In genomic region chr9:94639996-94640376, GRCh38 we compare ENCODE assay signal across 11 cellular contexts. TPM values are rescaled to one million over a fixed set of nuclear protein-coding genes. Genes with fewer than 3 reads are reported as not detected.
DNase-seq lines count a peak whose midpoint lies in the region; ATAC-seq and TF ChIP-seq lines count a peak whose summit lies in the region.
"Had no signal": no experiment of that assay in that cellular context is flagged by ENCODE, and none has a peak within 500 bp of the region (broad histone marks: within the 10 kb centered on the region; RNA-seq: fewer than 3 reads in every experiment).

No MANE protein-coding gene starts in this region.

- peak overlapping the region; percentile 76 for H3K4me2 ChIP-seq in MM.1S (ENCODE audit: low read depth, low read length)

- H3K4me3 Mint-ChIP-seq in CD14-positive monocyte (peak overlapping the region; percentile 99), endothelial cell (ENCODE audit: unreplicated experiment) (peak overlapping the region; percentile 87), nephron (peak overlapping the region; percentile 80 to 87 (median 85))

- H3K9ac ChIP-seq in MM.1S (ENCODE audit: low read length) = no peak overlapping the region

- H3K36me3 Mint-ChIP-seq in CD14-positive monocyte (peaks cover 11 to 18% of the 10 kb centered on the region in 2 donors), endothelial cell (ENCODE audit: low read depth, unreplicated experiment) (no peaks in the 10 kb centered on the region), nephron (ENCODE audit: low read depth) (no peaks in the 10 kb centered on the region)

- TF ChIP-seq CTCF in CD14-positive monocyte (IDR thresholded peaks at IDR 0.05) (no peak), MM.1S (IDR thresholded peaks at IDR 0.05; ENCODE audit: low read length) (no peak), endothelial cell (IDR thresholded peaks at IDR 0.05; ENCODE audit: unreplicated experiment) (no peak), nephron (IDR thresholded peaks at IDR 0.05; ENCODE audit: unreplicated experiment in 3 of 3) (no peak), RWPE1 (conservative IDR thresholded peaks at IDR 0.05; ENCODE audit: low read depth) (no peak)

- peaks cover 34% of the 10 kb centered on the region for H3K27me3 ChIP-seq in MM.1S (replicated peaks; ENCODE audit: insufficient read depth, low read length)
- H3K27me3 ChIP-seq: MG63 had no signal

- H3K36me3 ChIP-seq in MM.1S (replicated peaks; ENCODE audit: insufficient read depth, low read length) = no peaks in the 10 kb centered on the region
- H3K36me3 ChIP-seq: MG63 had no signal

- peak overlapping the region; percentile 65 for H3K4me3 ChIP-seq in MM.1S (ENCODE audit: low read length)
- H3K4me3 ChIP-seq: MG63 had no signal

- H3K9me3 Mint-ChIP-seq in CD14-positive monocyte (no peaks in the 10 kb centered on the region), endothelial cell (ENCODE audit: unreplicated experiment) (no peaks in the 10 kb centered on the region), nephron (no peaks in the 10 kb centered on the region)

- ATAC-seq in SK-N-SH treated with all-trans-retinoic acid at 6 μM for 48 hours = no peak
- ATAC-seq in HG03108 (IDR thresholded peaks at IDR 0.05; ENCODE audit: unreplicated experiment) = no peak

- peak overlapping the region; percentile 97 to 99 (median 98) for H3K27ac Mint-ChIP-seq in CD14-positive monocyte
- H3K27ac Mint-ChIP-seq in endothelial cell (ENCODE audit: unreplicated experiment) = no peak overlapping the region
- no peak overlapping the region for H3K27ac Mint-ChIP-seq in nephron

- no peaks in the 10 kb centered on the region for H4K20me1 ChIP-seq in MM.1S (ENCODE audit: insufficient read depth, low read length)

- no peak for DNase-seq in CD14-positive monocyte (ENCODE audit: low spot score)
- DNase-seq in MM.1S = no peak
- DNase-seq in endothelial cell (ENCODE audit: low spot score) = peak; percentile 30
- no peak for DNase-seq in RWPE1 (ENCODE audit: low spot score)
- DNase-seq in NCI-H146 treated with DMSO at 0.1 percent for 48 hours (lab: John Stamatoyannopoulos, UW; ENCODE audit: unreplicated experiment) = no peak
- DNase-seq: MG63 had no signal

- peak overlapping the region; percentile 40; the same call in 1 of the 2 replicates for H2AFZ ChIP-seq in MM.1S (ENCODE audit: low read length)

- intact Hi-C loops in CD14-positive monocyte (cut with micrococcal nuclease) = loop anchor here in 1 of 2 donors (2.0 kb wide), 1 partner anchor 15 kb away; no protein-coding TSS in a partner anchor

- no peaks in the 10 kb centered on the region for H3K9me3 ChIP-seq in MM.1S (replicated peaks; ENCODE audit: insufficient read depth, low read length)
- H3K9me3 ChIP-seq: MG63 had no signal

- H3K4me1 ChIP-seq in MM.1S (ENCODE audit: low read length) = peaks cover 9% of the 10 kb centered on the region; the same call in 1 of the 2 replicates

- no peaks in the 10 kb centered on the region for H3K9me2 ChIP-seq in MM.1S (replicated peaks; ENCODE audit: insufficient read depth, low read length)

- no peaks in the 10 kb centered on the region for H3F3A ChIP-seq in MM.1S (ENCODE audit: insufficient read depth, low read length)

- H3K27ac ChIP-seq in MM.1S (ENCODE audit: low read length) (no peak overlapping the region), RWPE1 (no peak overlapping the region)

- CTCF ChIA-PET in RWPE1 (lab: Yijun Ruan, JAX) = interaction anchor here (0.6 kb wide), 2 partner anchors 22 to 94 kb away, joined by 3 to 5 read pairs; no protein-coding TSS in a partner anchor

- H3K4me1 Mint-ChIP-seq in CD14-positive monocyte (peaks cover 75% of the 10 kb centered on the region), endothelial cell (ENCODE audit: unreplicated experiment) (peaks cover 6% of the 10 kb centered on the region), nephron (peaks cover 16% of the 10 kb centered on the region)

- no peaks in the 10 kb centered on the region for H3K79me2 ChIP-seq in MM.1S (ENCODE audit: low read length)

- H3K27me3 Mint-ChIP-seq in CD14-positive monocyte (ENCODE audit: low read depth in 3 of 3) (peaks cover 0 to 9% (median 3%) of the 10 kb centered on the region in 3 donors), endothelial cell (ENCODE audit: unreplicated experiment) (peaks cover 9% of the 10 kb centered on the region), nephron (ENCODE audit: low read depth) (peaks cover 68% of the 10 kb centered on the region)

- POLR2A ChIA-PET in RWPE1 (lab: Yijun Ruan, JAX; ENCODE audit: low non-redundant PET) = no interaction called here

TF ChIP-seq in SK-N-SH treated with all-trans-retinoic acid at 6 μM for 48 hours, 23 proteins besides CTCF, POLR2A, EP300 and RAD21:
- TF ChIP-seq GLIS3 (CRISPR knock-in tag; IDR thresholded peaks at IDR 0.05) = no peak
- TF ChIP-seq CREB5 (CRISPR knock-in tag; IDR thresholded peaks at IDR 0.05; ENCODE audit: low read depth) = no peak
- no peak for TF ChIP-seq PATZ1 (CRISPR knock-in tag; IDR thresholded peaks at IDR 0.05; ENCODE audit: borderline replicate concordance)

RNA-seq across cellular contexts. Expression of gene FBP1, which starts 0.7 kb away (rescaled TPM):
- 10 to 100 TPM; 84.4 to 95.5 TPM for polyA plus RNA-seq in CD14-positive monocyte
- total RNA-seq in endothelial cell (ENCODE audit: unreplicated experiment) = not detected
- total RNA-seq: Daoy had no signal

RNA-seq across cellular contexts. Expression of gene FBP2, which starts 46.4 kb away (rescaled TPM):
- polyA plus RNA-seq in CD14-positive monocyte = not detected
- total RNA-seq in endothelial cell (ENCODE audit: unreplicated experiment) = 0.28 TPM
- total RNA-seq: Daoy had no signal
- polyA plus RNA-seq: esophagus had no signal

Comparison
In these comparisons a context has a peak if more than half of its experiments do, and no peak if none do; other contexts are left out.
1. H3K27ac Mint-ChIP-seq: peak in CD14-positive monocyte (7 of 7); none in endothelial cell (single experiment) and nephron (0 of 3).
2. Peak in every context shown above with its lines, with median percentiles within 50 percentile points of each other: H3K4me3 Mint-ChIP-seq.